16 cellular contexts compared by ENCODE assay signal in genomic region chr3:189229421-189229820, GRCh38. TPM values are rescaled to one million over a fixed set of nuclear protein-coding genes. Genes with fewer than 3 reads are reported as not detected.
DNase-seq lines count a peak whose midpoint lies in the region; ATAC-seq and TF ChIP-seq lines count a peak whose summit lies in the region.
"Had no signal": no experiment of that assay in that cellular context is flagged by ENCODE, and none has a peak within 500 bp of the region (broad histone marks: within the 10 kb centered on the region; RNA-seq: fewer than 3 reads in every experiment).

No MANE protein-coding gene starts in this region.

- H3K36me3 ChIP-seq in right lobe of liver (no peaks in the 10 kb centered on the region), gastrocnemius medialis (no peaks in the 10 kb centered on the region)
- H3K36me3 ChIP-seq: tibial nerve had no signal

- peak; percentile 86 for ATAC-seq in GM18873 (IDR thresholded peaks at IDR 0.05; ENCODE audit: low FRiP score, unreplicated experiment)
- peak; percentile 96 for ATAC-seq in GM21619 (IDR thresholded peaks at IDR 0.05; ENCODE audit: unreplicated experiment)
- peak; percentile 73 for ATAC-seq in HG03520 (IDR thresholded peaks at IDR 0.05; ENCODE audit: unreplicated experiment)
- peak in 3 of 4 donors; percentile 9 to 36 (median 27) for ATAC-seq in right lobe of liver
- ATAC-seq in gastrocnemius medialis: no peak
- ATAC-seq in left ventricle myocardium superior: no peak

- H3K27me3 ChIP-seq in right lobe of liver: no peaks in the 10 kb centered on the region
- H3K27me3 ChIP-seq in gastrocnemius medialis: no peaks in the 10 kb centered on the region
- H3K27me3 ChIP-seq: tibial nerve had no signal

- WGBS in right lobe of liver (ENCODE audit: insufficient coverage, low coverage, low lambda C conversion rate, missing lambda C conversion rate): 64% methylated on average over 3 of the region's 3 CpGs

- DNase-seq in right lobe of liver: no peak
- no peak for DNase-seq in HCEC 1CT
- no peak for DNase-seq in NCI-H226
- DNase-seq in gastrocnemius medialis: no peak
- no peak for DNase-seq in left ventricle myocardium superior
- DNase-seq: activated naive CD4-positive, alpha-beta T cell treated with anti-CD3 and anti-CD28 coated beads for 36 hours; caudate nucleus; CD8-positive, alpha-beta memory T cell; erythroblast; GOT3; NCI-H1092 treated with DMSO at 0.1 percent for 48 hours; NCI-H82 had no signal

- H3K4me3 ChIP-seq in right lobe of liver (no peak overlapping the region), gastrocnemius medialis (no peak overlapping the region)
- H3K4me3 ChIP-seq: tibial nerve had no signal

- H3K27ac ChIP-seq in right lobe of liver: no peak overlapping the region
- no peak overlapping the region for H3K27ac ChIP-seq in gastrocnemius medialis
- H3K27ac ChIP-seq: tibial nerve had no signal

- no peak for TF ChIP-seq CTCF in right lobe of liver (IDR thresholded peaks at IDR 0.05)
- TF ChIP-seq CTCF in gastrocnemius medialis (IDR thresholded peaks at IDR 0.05 in 4 of 5, conservative IDR thresholded peaks at IDR 0.05 in 1 of 5): no peak

- TF ChIP-seq POLR2A in right lobe of liver (IDR thresholded peaks at IDR 0.05): no peak
- no peak for TF ChIP-seq POLR2A in gastrocnemius medialis (IDR thresholded peaks at IDR 0.05)

- H3K9me3 ChIP-seq in right lobe of liver: no peaks in the 10 kb centered on the region
- H3K9me3 ChIP-seq in gastrocnemius medialis: no peaks in the 10 kb centered on the region
- H3K9me3 ChIP-seq: tibial nerve had no signal

- H3K4me1 ChIP-seq in right lobe of liver (no peaks in the 10 kb centered on the region), gastrocnemius medialis (no peaks in the 10 kb centered on the region)

- intact Hi-C loops in right lobe of liver (cut with DNase I) (no loop called here), gastrocnemius medialis (cut with DNase I; ENCODE audit: low total_unique reads) (no loop called here), left ventricle myocardium superior (cut with micrococcal nuclease) (no loop called here)

- in situ Hi-C loops in gastrocnemius medialis (cut with MboI; ENCODE audit: low sequenced_read_pairs in 4 of 4): no loop called here

RNA-seq across cellular contexts. Expression of gene TPRG1, which starts 57.6 kb away (rescaled TPM):
- total RNA-seq in right lobe of liver (10 to 100 TPM in 4 of 6 experiments, 1 to 10 TPM in 2; 8.0 to 33.6 (median 18.1) TPM), gastrocnemius medialis (1 to 10 TPM; 2.8 to 9.0 (median 3.2) TPM), left ventricle myocardium superior (2.7 TPM)

Comparison
In these comparisons a context has a peak if more than half of its experiments do, and no peak if none do; other contexts are left out.
1. ATAC-seq: peak in GM18873 (single experiment), GM21619 (single experiment), HG03520 (single experiment) and right lobe of liver (3 of 4); none in gastrocnemius medialis (0 of 2) and left ventricle myocardium superior (single experiment).